ENCODE assay signal across 8 cellular contexts in the genomic region with DNA sequence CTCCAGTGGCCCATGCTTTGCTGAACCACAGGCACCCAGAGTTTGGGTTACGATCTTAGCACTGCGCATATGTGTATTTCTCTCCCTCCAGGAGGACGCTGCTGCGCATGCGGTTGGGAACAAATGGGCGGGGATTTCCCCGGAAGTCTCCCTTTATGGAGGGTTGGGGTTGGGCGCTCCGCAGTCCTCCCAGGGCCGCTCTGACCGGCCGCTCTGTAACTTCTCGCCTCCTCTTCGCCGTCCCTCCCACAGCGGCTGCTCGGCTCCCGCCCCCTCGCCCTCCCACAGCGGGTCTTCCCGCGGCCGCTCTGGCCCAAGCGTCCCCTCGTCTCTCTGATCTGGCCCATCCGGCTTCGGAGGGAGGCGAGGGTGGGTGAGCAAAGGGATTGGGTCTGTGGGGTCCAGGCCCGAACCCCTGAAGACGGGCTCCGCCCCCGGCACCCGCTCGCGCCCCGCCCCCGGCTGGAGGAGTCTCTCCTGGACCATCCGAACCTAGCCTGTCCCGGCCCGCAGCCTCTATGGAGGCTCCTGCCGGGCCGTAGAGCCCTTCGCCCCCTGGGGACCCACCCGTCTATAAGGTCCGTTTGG. TPM values are rescaled to one million over a fixed set of nuclear protein-coding genes. Genes with fewer than 3 reads are reported as not detected.
DNase-seq lines count a peak whose midpoint lies in the region; ATAC-seq, FAIRE-seq and TF ChIP-seq lines count a peak whose summit lies in the region.

A gene with protein sequence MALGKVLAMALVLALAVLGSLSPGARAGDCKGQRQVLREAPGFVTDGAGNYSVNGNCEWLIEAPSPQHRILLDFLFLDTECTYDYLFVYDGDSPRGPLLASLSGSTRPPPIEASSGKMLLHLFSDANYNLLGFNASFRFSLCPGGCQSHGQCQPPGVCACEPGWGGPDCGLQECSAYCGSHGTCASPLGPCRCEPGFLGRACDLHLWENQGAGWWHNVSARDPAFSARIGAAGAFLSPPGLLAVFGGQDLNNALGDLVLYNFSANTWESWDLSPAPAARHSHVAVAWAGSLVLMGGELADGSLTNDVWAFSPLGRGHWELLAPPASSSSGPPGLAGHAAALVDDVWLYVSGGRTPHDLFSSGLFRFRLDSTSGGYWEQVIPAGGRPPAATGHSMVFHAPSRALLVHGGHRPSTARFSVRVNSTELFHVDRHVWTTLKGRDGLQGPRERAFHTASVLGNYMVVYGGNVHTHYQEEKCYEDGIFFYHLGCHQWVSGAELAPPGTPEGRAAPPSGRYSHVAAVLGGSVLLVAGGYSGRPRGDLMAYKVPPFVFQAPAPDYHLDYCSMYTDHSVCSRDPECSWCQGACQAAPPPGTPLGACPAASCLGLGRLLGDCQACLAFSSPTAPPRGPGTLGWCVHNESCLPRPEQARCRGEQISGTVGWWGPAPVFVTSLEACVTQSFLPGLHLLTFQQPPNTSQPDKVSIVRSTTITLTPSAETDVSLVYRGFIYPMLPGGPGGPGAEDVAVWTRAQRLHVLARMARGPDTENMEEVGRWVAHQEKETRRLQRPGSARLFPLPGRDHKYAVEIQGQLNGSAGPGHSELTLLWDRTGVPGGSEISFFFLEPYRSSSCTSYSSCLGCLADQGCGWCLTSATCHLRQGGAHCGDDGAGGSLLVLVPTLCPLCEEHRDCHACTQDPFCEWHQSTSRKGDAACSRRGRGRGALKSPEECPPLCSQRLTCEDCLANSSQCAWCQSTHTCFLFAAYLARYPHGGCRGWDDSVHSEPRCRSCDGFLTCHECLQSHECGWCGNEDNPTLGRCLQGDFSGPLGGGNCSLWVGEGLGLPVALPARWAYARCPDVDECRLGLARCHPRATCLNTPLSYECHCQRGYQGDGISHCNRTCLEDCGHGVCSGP (N-terminal part only) (plus strand): TSS at position 328 of the 588 bp plus-strand sequence. CDS start 609 bp downstream, outside the sequence.

- peak within 1 kb of the TSS; percentile 96 for H3K4me3 ChIP-seq in upper lobe of right lung

- peak; percentile 87 for TF ChIP-seq CTCF in upper lobe of right lung (IDR thresholded peaks at IDR 0.05)

- H3K9me3 Mint-ChIP-seq in T-cell: no peaks in the 10 kb centered on the region

- H3K9me3 ChIP-seq in upper lobe of right lung: no peaks in the 10 kb centered on the region

- POLR2A ChIA-PET in T-cell (lab: Charles Lee): no interaction called here

- peak within 1 kb of the TSS; percentile 80 to 84 for H3K27ac Mint-ChIP-seq in T-cell

- H3K36me3 Mint-ChIP-seq in T-cell: no peaks in the 10 kb centered on the region

- H3K4me3 Mint-ChIP-seq in T-cell: peak within 1 kb of the TSS; percentile 88 to 97 (median 89)

- CTCF ChIA-PET in T-cell (lab: Charles Lee): no interaction called here

- H3K36me3 ChIP-seq in upper lobe of right lung: no peaks in the 10 kb centered on the region

- TF ChIP-seq POLR2A in GM12891 (IDR thresholded peaks at IDR 0.05; ENCODE audit: low read depth, low read length): no peak

- ATAC-seq in HG02840 (IDR thresholded peaks at IDR 0.05; ENCODE audit: low FRiP score, unreplicated experiment): peak; percentile 93
- ATAC-seq in T-cell (replicated peaks in 1 of 4): peak; percentile 91 to 95 (median 94)
- peak; percentile 98 for ATAC-seq in left cardiac atrium
- ATAC-seq in upper lobe of right lung: peak; percentile 97

- H3K4me1 Mint-ChIP-seq in T-cell: peaks cover 17 to 32% (median 25%) of the 10 kb centered on the region in 3 donors

- DNase-seq in GM12891 (ENCODE audit: insufficient read length, low spot score) (peak; percentile 98), NCI-H1436 treated with DMSO at 0.1 percent for 48 hours (lab: John Stamatoyannopoulos, UW) (peak; percentile 98), T-cell (peak; percentile 95 to 99 (median 98)), amniotic stem cell (lab: John Stamatoyannopoulos, UW) (peak; percentile 94), left cardiac atrium (peak; percentile 97), posterior vena cava (ENCODE audit: low spot score) (peak; percentile 99), upper lobe of right lung (peak; percentile 99)

- peak; percentile 100 for FAIRE-seq in GM12891 (lab: Jason Lieb, UNC)

- H3K27ac ChIP-seq in upper lobe of right lung: peak within 1 kb of the TSS; percentile 78

- peaks cover 25% of the 10 kb centered on the region for H3K27me3 ChIP-seq in upper lobe of right lung

- peaks cover 22% of the 10 kb centered on the region for H3K4me1 ChIP-seq in upper lobe of right lung

- intact Hi-C loops in left cardiac atrium (cut with DNase I) (loop anchor here in 1 of 2 donors (5.0 kb wide), 1 partner anchor 72 kb away; no protein-coding TSS in a partner anchor), posterior vena cava (cut with DNase I) (loop anchor here (10.0 kb wide), 2 partner anchors 191 to 201 kb away; a partner anchor contains a TSS), upper lobe of right lung (cut with DNase I) (no loop called here)

- H3K27me3 Mint-ChIP-seq in T-cell: peaks cover 15% of the 10 kb centered on the region in 2 donors

TF ChIP-seq in GM12891, 5 proteins besides CTCF, POLR2A, EP300 and RAD21:
- TF ChIP-seq TAF1 (IDR thresholded peaks at IDR 0.05; ENCODE audit: low read depth, low read length) (peak; percentile 59), PAX5 (IDR thresholded peaks at IDR 0.05; ENCODE audit: insufficient read depth, low read length, severe bottlenecking) (no peak), POU2F2 (IDR thresholded peaks at IDR 0.05; ENCODE audit: low read depth, low read length) (peak; percentile 63), POLR2AphosphoS5 (IDR thresholded peaks at IDR 0.05; ENCODE audit: low read depth, low read length) (0 out of 2 replicates have a peak, but pooled peaks have one; percentile 42), SPI1 (IDR thresholded peaks at IDR 0.05; ENCODE audit: low read depth, low read length) (no peak)

RNA-seq across cellular contexts. Expression of the gene that starts here (rescaled TPM):
- polyA plus RNA-seq in GM12891 (2012; ENCODE audit: low read depth, missing spikeins): 4.0 TPM
- total RNA-seq in T-cell (10 to 100 TPM in 2 of 5 donors, 1 to 10 TPM in 3; 5.2 to 11.4 (median 9.6) TPM), left cardiac atrium (10 to 100 TPM; 28.2 to 29.5 TPM), posterior vena cava (10 to 100 TPM; 16.8 to 20.4 TPM), upper lobe of right lung (18.4 TPM)

Comparison
In these comparisons a context has a peak if more than half of its experiments do, and no peak if none do; other contexts are left out.
1. Peak in every context shown above with its lines: DNase-seq, ATAC-seq, H3K4me3 ChIP-seq and H3K27ac ChIP-seq.